ENCODE assay signal across 1 cellular context in genomic region chr1:172456344-172456769, GRCh38.
TF ChIP-seq lines count a peak whose summit lies in the region.

No MANE protein-coding gene starts in this region.

TF ChIP-seq in K562, 482 proteins besides CTCF, POLR2A, EP300 and RAD21 (continued from another document and continues in another):
- TF ChIP-seq, protein P1, sequence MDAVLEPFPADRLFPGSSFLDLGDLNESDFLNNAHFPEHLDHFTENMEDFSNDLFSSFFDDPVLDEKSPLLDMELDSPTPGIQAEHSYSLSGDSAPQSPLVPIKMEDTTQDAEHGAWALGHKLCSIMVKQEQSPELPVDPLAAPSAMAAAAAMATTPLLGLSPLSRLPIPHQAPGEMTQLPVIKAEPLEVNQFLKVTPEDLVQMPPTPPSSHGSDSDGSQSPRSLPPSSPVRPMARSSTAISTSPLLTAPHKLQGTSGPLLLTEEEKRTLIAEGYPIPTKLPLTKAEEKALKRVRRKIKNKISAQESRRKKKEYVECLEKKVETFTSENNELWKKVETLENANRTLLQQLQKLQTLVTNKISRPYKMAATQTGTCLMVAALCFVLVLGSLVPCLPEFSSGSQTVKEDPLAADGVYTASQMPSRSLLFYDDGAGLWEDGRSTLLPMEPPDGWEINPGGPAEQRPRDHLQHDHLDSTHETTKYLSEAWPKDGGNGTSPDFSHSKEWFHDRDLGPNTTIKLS (IDR thresholded peaks at IDR 0.05; ENCODE audit: borderline replicate concordance, low read depth), result no peak
- TF ChIP-seq VEZF1 (CRISPR knock-in tag; IDR thresholded peaks at IDR 0.05), result peak; percentile 68
- no peak for TF ChIP-seq PATZ1 (CRISPR knock-in tag; IDR thresholded peaks at IDR 0.05; ENCODE audit: borderline replicate concordance)
- peak; percentile 83 for TF ChIP-seq ZNF445 (CRISPR knock-in tag; IDR thresholded peaks at IDR 0.05; ENCODE audit: low read depth)
- TF ChIP-seq, protein P2, sequence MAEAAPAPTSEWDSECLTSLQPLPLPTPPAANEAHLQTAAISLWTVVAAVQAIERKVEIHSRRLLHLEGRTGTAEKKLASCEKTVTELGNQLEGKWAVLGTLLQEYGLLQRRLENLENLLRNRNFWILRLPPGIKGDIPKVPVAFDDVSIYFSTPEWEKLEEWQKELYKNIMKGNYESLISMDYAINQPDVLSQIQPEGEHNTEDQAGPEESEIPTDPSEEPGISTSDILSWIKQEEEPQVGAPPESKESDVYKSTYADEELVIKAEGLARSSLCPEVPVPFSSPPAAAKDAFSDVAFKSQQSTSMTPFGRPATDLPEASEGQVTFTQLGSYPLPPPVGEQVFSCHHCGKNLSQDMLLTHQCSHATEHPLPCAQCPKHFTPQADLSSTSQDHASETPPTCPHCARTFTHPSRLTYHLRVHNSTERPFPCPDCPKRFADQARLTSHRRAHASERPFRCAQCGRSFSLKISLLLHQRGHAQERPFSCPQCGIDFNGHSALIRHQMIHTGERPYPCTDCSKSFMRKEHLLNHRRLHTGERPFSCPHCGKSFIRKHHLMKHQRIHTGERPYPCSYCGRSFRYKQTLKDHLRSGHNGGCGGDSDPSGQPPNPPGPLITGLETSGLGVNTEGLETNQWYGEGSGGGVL (CRISPR knock-in tag; IDR thresholded peaks at IDR 0.05), result no peak
- no peak for TF ChIP-seq PHB (CRISPR knock-in tag; IDR thresholded peaks at IDR 0.05)
- no peak for TF ChIP-seq ZNF232 (CRISPR knock-in tag; IDR thresholded peaks at IDR 0.05)
- peak; percentile 17; the same call in 1 of the 2 replicates for TF ChIP-seq EP400 (IDR thresholded peaks at IDR 0.05)
- TF ChIP-seq ARHGAP35 (IDR thresholded peaks at IDR 0.05; ENCODE audit: partially characterized antibody), result no peak
- TF ChIP-seq HDGF (IDR thresholded peaks at IDR 0.05), result no peak
- no peak for TF ChIP-seq GTF2F1 (IDR thresholded peaks at IDR 0.05; ENCODE audit: low read depth, low read length)
- TF ChIP-seq SRSF9 (IDR thresholded peaks at IDR 0.05; ENCODE audit: borderline replicate concordance, low read depth, low read length), result no peak
- TF ChIP-seq HIVEP1 (CRISPR knock-in tag; IDR thresholded peaks at IDR 0.05), result no peak; the same call in 1 of the 2 replicates
- TF ChIP-seq ZC3H11A (IDR thresholded peaks at IDR 0.05; ENCODE audit: low read depth, low read length), result no peak
- no peak for TF ChIP-seq ZNF778 (CRISPR knock-in tag; IDR thresholded peaks at IDR 0.05)
- no peak for TF ChIP-seq ESRRB (CRISPR knock-in tag; IDR thresholded peaks at IDR 0.05; ENCODE audit: borderline replicate concordance)
- 0 out of 2 replicates have a peak, but pooled peaks have one; percentile 32 for TF ChIP-seq ZNF263 (CRISPR knock-in tag; IDR thresholded peaks at IDR 0.05; ENCODE audit: borderline replicate concordance)
- no peak for TF ChIP-seq ZNF282 (CRISPR knock-in tag; IDR thresholded peaks at IDR 0.05)
- TF ChIP-seq, protein P3, sequence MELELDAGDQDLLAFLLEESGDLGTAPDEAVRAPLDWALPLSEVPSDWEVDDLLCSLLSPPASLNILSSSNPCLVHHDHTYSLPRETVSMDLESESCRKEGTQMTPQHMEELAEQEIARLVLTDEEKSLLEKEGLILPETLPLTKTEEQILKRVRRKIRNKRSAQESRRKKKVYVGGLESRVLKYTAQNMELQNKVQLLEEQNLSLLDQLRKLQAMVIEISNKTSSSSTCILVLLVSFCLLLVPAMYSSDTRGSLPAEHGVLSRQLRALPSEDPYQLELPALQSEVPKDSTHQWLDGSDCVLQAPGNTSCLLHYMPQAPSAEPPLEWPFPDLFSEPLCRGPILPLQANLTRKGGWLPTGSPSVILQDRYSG (tag; conservative IDR thresholded peaks at IDR 0.05; ENCODE audit: low read depth), result peak; percentile 96
- TF ChIP-seq PHTF2 (CRISPR knock-in tag; IDR thresholded peaks at IDR 0.05), result no peak
- TF ChIP-seq, protein P4, sequence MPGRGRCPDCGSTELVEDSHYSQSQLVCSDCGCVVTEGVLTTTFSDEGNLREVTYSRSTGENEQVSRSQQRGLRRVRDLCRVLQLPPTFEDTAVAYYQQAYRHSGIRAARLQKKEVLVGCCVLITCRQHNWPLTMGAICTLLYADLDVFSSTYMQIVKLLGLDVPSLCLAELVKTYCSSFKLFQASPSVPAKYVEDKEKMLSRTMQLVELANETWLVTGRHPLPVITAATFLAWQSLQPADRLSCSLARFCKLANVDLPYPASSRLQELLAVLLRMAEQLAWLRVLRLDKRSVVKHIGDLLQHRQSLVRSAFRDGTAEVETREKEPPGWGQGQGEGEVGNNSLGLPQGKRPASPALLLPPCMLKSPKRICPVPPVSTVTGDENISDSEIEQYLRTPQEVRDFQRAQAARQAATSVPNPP (IDR thresholded peaks at IDR 0.05; ENCODE audit: borderline replicate concordance, insufficient read depth, insufficient read length), result no peak
- TF ChIP-seq NR2F6 (CRISPR knock-in tag; IDR thresholded peaks at IDR 0.05), result no peak
- TF ChIP-seq ZNF133 (CRISPR knock-in tag; IDR thresholded peaks at IDR 0.05), result no peak
- TF ChIP-seq DIDO1 (tag; IDR thresholded peaks at IDR 0.05; ENCODE audit: low read depth), result no peak; the same call in 1 of the 2 replicates
- TF ChIP-seq HNRNPUL1 (IDR thresholded peaks at IDR 0.05; ENCODE audit: low read length), result no peak
- peak; percentile 68; the same call in 1 of the 2 replicates for TF ChIP-seq ETV5 (CRISPR knock-in tag; IDR thresholded peaks at IDR 0.05; ENCODE audit: low read depth)
- no peak for TF ChIP-seq NFE2L1 (tag; IDR thresholded peaks at IDR 0.05; ENCODE audit: borderline replicate concordance, low read depth)
- TF ChIP-seq MECOM (CRISPR knock-in tag; IDR thresholded peaks at IDR 0.05), result peak; percentile 91
- peak; percentile 49 for TF ChIP-seq HDAC3 (IDR thresholded peaks at IDR 0.05; ENCODE audit: borderline replicate concordance, partially characterized antibody)
- TF ChIP-seq, protein P5, sequence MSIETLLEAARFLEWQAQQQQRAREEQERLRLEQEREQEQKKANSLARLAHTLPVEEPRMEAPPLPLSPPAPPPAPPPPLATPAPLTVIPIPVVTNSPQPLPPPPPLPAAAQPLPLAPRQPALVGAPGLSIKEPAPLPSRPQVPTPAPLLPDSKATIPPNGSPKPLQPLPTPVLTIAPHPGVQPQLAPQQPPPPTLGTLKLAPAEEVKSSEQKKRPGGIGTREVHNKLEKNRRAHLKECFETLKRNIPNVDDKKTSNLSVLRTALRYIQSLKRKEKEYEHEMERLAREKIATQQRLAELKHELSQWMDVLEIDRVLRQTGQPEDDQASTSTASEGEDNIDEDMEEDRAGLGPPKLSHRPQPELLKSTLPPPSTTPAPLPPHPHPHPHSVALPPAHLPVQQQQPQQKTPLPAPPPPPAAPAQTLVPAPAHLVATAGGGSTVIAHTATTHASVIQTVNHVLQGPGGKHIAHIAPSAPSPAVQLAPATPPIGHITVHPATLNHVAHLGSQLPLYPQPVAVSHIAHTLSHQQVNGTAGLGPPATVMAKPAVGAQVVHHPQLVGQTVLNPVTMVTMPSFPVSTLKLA (conservative IDR thresholded peaks at IDR 0.05), result peak in 1 of 2 experiments; percentile 48; a peak in 1 of 4 replicates
- no peak for TF ChIP-seq POLR3A (IDR thresholded peaks at IDR 0.05; ENCODE audit: borderline replicate concordance, extremely low read depth, insufficient read depth, insufficient read length)
- TF ChIP-seq MAZ (CRISPR knock-in tag; conservative IDR thresholded peaks at IDR 0.05 in 1 of 2, IDR thresholded peaks at IDR 0.05 in 1 of 2), result peak in 1 of 2 experiments; percentile 91; a peak in 2 of 4 replicates
- peak; percentile 84 for TF ChIP-seq CHAMP1 (IDR thresholded peaks at IDR 0.05)
- TF ChIP-seq, protein P6, sequence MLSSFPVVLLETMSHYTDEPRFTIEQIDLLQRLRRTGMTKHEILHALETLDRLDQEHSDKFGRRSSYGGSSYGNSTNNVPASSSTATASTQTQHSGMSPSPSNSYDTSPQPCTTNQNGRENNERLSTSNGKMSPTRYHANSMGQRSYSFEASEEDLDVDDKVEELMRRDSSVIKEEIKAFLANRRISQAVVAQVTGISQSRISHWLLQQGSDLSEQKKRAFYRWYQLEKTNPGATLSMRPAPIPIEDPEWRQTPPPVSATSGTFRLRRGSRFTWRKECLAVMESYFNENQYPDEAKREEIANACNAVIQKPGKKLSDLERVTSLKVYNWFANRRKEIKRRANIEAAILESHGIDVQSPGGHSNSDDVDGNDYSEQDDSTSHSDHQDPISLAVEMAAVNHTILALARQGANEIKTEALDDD (IDR thresholded peaks at IDR 0.05), result peak; percentile 92
